ENCODE assay signal across 1 cellular context in the genomic region with DNA sequence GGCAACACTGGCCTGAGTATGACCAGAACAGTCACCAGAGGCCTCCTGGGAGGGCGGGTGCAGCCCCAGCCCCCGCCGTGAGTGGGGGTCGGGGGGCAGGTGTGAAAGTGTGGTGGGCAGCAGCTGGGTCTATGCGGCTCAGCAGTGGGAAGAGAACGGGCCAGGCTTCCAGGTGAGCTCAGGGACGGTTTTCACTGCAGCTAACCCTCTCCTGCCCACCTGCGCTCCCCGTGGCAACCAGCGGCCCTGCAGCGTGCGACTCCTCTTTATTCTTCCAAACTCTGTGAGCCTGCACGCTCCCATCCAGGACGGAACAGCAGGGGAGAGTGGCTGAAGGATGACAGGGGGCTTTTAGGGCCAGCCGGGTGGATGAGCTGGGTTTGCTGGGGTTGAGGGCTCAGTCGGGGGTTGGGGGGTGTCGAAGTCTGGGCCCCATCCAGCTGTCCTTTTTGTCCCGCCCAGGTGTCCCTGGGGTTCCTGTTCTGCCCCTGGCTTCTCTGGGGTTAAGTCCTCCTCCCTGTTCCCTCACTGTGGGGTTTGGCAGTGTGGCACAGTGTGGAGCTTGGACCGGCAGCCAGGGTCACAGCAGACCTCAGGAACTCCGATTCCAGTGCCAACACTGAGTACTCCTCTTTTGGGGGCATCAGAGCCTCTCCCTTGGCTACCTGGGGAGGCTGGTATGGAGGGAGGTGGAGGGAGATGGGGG.
TF ChIP-seq lines count a peak whose summit lies in the region.

No MANE protein-coding gene starts in this region.

TF ChIP-seq in H1, 55 proteins besides CTCF, POLR2A, EP300 and RAD21:
- TF ChIP-seq BRCA1 (IDR thresholded peaks at IDR 0.05; ENCODE audit: low read depth, low read length), result no peak
- no peak for TF ChIP-seq YY1 (IDR thresholded peaks at IDR 0.05; ENCODE audit: low read depth, low read length)
- TF ChIP-seq, protein P1, sequence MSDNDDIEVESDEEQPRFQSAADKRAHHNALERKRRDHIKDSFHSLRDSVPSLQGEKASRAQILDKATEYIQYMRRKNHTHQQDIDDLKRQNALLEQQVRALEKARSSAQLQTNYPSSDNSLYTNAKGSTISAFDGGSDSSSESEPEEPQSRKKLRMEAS (IDR thresholded peaks at IDR 0.05), result peak; percentile 64
